8 cellular contexts compared by ENCODE assay signal in genomic region chrX:118496763-118497079, GRCh38. TPM values are rescaled to one million over a fixed set of nuclear protein-coding genes. Genes with fewer than 3 reads are reported as not detected.
DNase-seq lines count a peak whose midpoint lies in the region; ATAC-seq and TF ChIP-seq lines count a peak whose summit lies in the region.

No MANE protein-coding gene starts in this region.

- H3K27ac ChIP-seq in iPS-20b (ENCODE audit: low read length) (no peak overlapping the region), testis (no peak overlapping the region)

- no peaks in the 10 kb centered on the region for H3K36me3 ChIP-seq in iPS-20b (ENCODE audit: insufficient read depth, low read depth, low read length)
- H3K36me3 ChIP-seq in testis (ENCODE audit: low read depth, missing control alignments) = no peaks in the 10 kb centered on the region

- H3K27me3 ChIP-seq in iPS-20b (ENCODE audit: insufficient read depth, low read length) = peaks cover 33% of the 10 kb centered on the region
- no peaks in the 10 kb centered on the region for H3K27me3 ChIP-seq in testis

- no peak for TF ChIP-seq POLR2A in testis (IDR thresholded peaks at IDR 0.05)

- intact Hi-C loops in testis (cut with DNase I; ENCODE audit: low total_unique reads) = no loop called here

- H3K4me1 ChIP-seq in iPS-20b (ENCODE audit: insufficient read depth, low read length) (peaks cover 18% of the 10 kb centered on the region; the same call in 1 of the 2 replicates), testis (no peaks in the 10 kb centered on the region)

- H3K9ac ChIP-seq in iPS-20b (ENCODE audit: low read depth, low read length) = peak overlapping the region; percentile 63; the same call in 1 of the 2 replicates

- no peaks in the 10 kb centered on the region for H3K9me3 ChIP-seq in iPS-20b (ENCODE audit: insufficient read depth, low read depth, low read length)
- no peaks in the 10 kb centered on the region for H3K9me3 ChIP-seq in testis

- no peaks in the 10 kb centered on the region for H3K27me3 Mint-ChIP-seq in activated T-helper 17 cell treated with anti-CD3 and anti-CD28 coated beads, Interleukin-2, amount 50 U/mL, for 72 hours

- ATAC-seq in HG03066 (IDR thresholded peaks at IDR 0.05; ENCODE audit: low read depth, unreplicated experiment) = peak; percentile 25
- peak; percentile 10 for ATAC-seq in activated T-helper 17 cell treated with anti-CD3 and anti-CD28 coated beads, Interleukin-2, amount 50 U/mL, for 72 hours (replicated peaks)

- H3K27ac Mint-ChIP-seq in activated T-helper 17 cell treated with anti-CD3 and anti-CD28 coated beads, Interleukin-2, amount 50 U/mL, for 72 hours = peak overlapping the region; percentile 92

- WGBS in testis, 2 donors = 6 to 28% methylated on average over 6 to 9 of the region's 13 CpGs

- no peak for TF ChIP-seq CTCF in testis (IDR thresholded peaks at IDR 0.05)

- peak; percentile 7 for DNase-seq in NCI-H82 (lab: John Stamatoyannopoulos, UW)
- no peak for DNase-seq in NCI-H82 treated with DMSO at 0.1 percent for 48 hours (lab: John Stamatoyannopoulos, UW; ENCODE audit: unreplicated experiment)
- no peak for DNase-seq in testis
- DNase-seq in COR-L47 (lab: John Stamatoyannopoulos, UW) = no peak
- DNase-seq in NCI-H1930 (lab: John Stamatoyannopoulos, UW) = no peak

- H3K4me1 Mint-ChIP-seq in activated T-helper 17 cell treated with anti-CD3 and anti-CD28 coated beads, Interleukin-2, amount 50 U/mL, for 72 hours = peaks cover 5% of the 10 kb centered on the region

- H3K9me3 Mint-ChIP-seq in activated T-helper 17 cell treated with anti-CD3 and anti-CD28 coated beads, Interleukin-2, amount 50 U/mL, for 72 hours = no peaks in the 10 kb centered on the region

- H3K36me3 Mint-ChIP-seq in activated T-helper 17 cell treated with anti-CD3 and anti-CD28 coated beads, Interleukin-2, amount 50 U/mL, for 72 hours (ENCODE audit: low read depth) = peaks cover 26% of the 10 kb centered on the region

- H3K4me3 Mint-ChIP-seq in activated T-helper 17 cell treated with anti-CD3 and anti-CD28 coated beads, Interleukin-2, amount 50 U/mL, for 72 hours = peak overlapping the region; percentile 94

- H3K4me3 ChIP-seq in iPS-20b (ENCODE audit: low read length) = peak overlapping the region; percentile 77
- peak overlapping the region; percentile 53 to 64 for H3K4me3 ChIP-seq in testis

RNA-seq across cellular contexts. Expression of gene DOCK11, which starts 1.1 kb away (rescaled TPM):
- 10 to 100 TPM; 45.5 to 50.6 TPM for total RNA-seq in activated T-helper 17 cell treated with anti-CD3 and anti-CD28 coated beads, Interleukin-2, amount 50 U/mL, for 72 hours
- 1 to 10 TPM; 4.3 to 5.9 TPM for total RNA-seq in testis
- polyA plus RNA-seq in testis (ENCODE audit: insufficient read depth, low read depth, low replicate concordance) = 5.8 TPM

Comparison
In these comparisons a context has a peak if more than half of its experiments do, and no peak if none do; other contexts are left out.
1. RNA of gene DOCK11, which starts 1.1 kb away (total RNA-seq): 45.5 to 50.6 TPM in activated T-helper 17 cell treated with anti-CD3 and anti-CD28 coated beads, Interleukin-2, amount 50 U/mL, for 72 hours; 4.3 to 5.9 TPM in testis; every median in the first group is over 4 times any median in the second.